Comparison of ENCODE assay signal across 8 cellular contexts in the genomic region with DNA sequence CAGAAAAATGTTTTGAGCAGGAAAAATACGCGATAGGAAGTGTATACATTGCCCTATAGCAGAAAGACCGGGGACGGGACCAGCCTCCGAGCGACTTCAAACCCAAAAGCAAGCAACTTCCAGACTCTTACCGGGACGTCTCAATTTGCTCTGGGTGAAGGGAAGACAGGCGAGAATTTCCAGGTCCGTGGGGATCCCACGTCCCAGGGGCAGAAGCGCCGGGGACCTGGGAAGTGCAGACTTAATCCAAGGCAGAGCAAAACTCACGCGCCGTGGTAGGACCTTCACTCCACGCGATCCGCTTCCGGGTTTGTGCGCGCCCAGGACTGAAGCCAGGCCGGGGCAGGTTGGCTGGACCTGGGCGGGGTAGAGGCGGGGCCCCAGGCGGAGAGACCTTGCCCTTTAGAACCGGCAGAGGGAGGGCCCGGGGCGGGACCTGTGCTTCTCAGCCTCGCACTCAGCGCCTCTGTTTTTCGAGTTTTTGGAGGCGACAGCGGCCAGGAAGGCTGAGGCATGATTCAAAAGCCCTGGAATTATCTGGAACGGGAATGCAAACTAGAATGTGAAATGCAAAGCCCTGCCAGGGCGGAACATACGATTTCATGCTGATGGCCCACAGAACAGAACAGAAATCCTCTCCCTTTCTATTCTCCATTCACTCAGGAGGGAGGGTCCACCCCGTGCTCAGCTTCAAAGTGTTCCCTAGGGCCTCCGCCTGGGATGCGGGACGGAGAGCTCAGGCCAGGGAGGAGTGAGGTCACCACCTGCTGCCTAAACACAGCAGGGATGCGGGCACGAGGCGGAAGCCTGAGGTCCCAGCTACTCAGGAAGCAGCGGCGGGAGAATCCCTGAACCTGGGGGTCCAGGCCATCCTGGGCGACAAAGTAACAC. TPM values are rescaled to one million over a fixed set of nuclear protein-coding genes. Genes with fewer than 3 reads are reported as not detected.
DNase-seq lines count a peak whose midpoint lies in the region; ATAC-seq and TF ChIP-seq lines count a peak whose summit lies in the region.
"Not testable (repeated sequence)": the region's sequence is repeated elsewhere in the genome, so short reads cannot be mapped to it uniquely, and the experiment has no call there.

A gene (minus strand): TSS at position 328 of the 891 bp plus-strand sequence. CDS start 7,903 bp downstream, outside the sequence.

- H3K36me3 Mint-ChIP-seq in T-helper 1 cell treated with Interleukin-12 subunit alpha and Interleukin-12 subunit beta and Interleukin-4 antibody, amounts not matched to agents 30 μg/mL and 1 μg/mL, for 36 hours (ENCODE audit: low read depth), result peaks cover 31% of the 10 kb centered on the region

- not testable (repeated sequence) for TF ChIP-seq CTCF in osteoblast (IDR thresholded peaks at IDR 0.05; ENCODE audit: extremely low read depth, low read depth, low read length)

- not testable (repeated sequence) for H3K27me3 ChIP-seq in osteoblast (ENCODE audit: insufficient read depth, low read length)

- peak within 1 kb of the TSS; percentile 72 for H3K27ac Mint-ChIP-seq in T-helper 1 cell treated with Interleukin-12 subunit alpha and Interleukin-12 subunit beta and Interleukin-4 antibody, amounts not matched to agents 30 μg/mL and 1 μg/mL, for 36 hours

- DNase-seq in GDM1 (lab: John Stamatoyannopoulos, UW), result peak; percentile 72
- DNase-seq in HCEC 1CT, result peak; percentile 60
- DNase-seq in NAMALWA (ENCODE audit: low spot score), result peak; percentile 79
- DNase-seq in activated naive CD8-positive, alpha-beta T cell treated with anti-CD3 and anti-CD28 coated beads, Interleukin-2, amount 50 U/mL, for 16 hours (ENCODE audit: low read depth, low spot score), result peak; percentile 55
- DNase-seq in Right ventricle myocardium superior, result peak; percentile 95
- DNase-seq in osteoblast (ENCODE audit: insufficient read length, low spot score, missing footprints), result peak; percentile 63
- peak; percentile 45 for DNase-seq in stromal cell of bone marrow (ENCODE audit: low read depth)

- H3K4me1 ChIP-seq in osteoblast (ENCODE audit: insufficient read depth, low read length), result not testable (repeated sequence)

- ATAC-seq in Right ventricle myocardium superior (ENCODE audit: poor library complexity), result peak; percentile 99

- peaks cover 18% of the 10 kb centered on the region for H3K4me1 Mint-ChIP-seq in T-helper 1 cell treated with Interleukin-12 subunit alpha and Interleukin-12 subunit beta and Interleukin-4 antibody, amounts not matched to agents 30 μg/mL and 1 μg/mL, for 36 hours (ENCODE audit: low read depth)

- not testable (repeated sequence) for H3K9me3 ChIP-seq in osteoblast (ENCODE audit: low read depth, low read length)

- H3K4me2 ChIP-seq in osteoblast (ENCODE audit: insufficient read depth, low read length), result peak within 1 kb of the TSS; percentile 88

- not testable (repeated sequence) for H3K36me3 ChIP-seq in osteoblast (ENCODE audit: insufficient read depth, low read length)

- H3K79me2 ChIP-seq in osteoblast (ENCODE audit: insufficient read depth, low read length), result not testable (repeated sequence)

- peak within 1 kb of the TSS; percentile 94 for H2AFZ ChIP-seq in osteoblast (ENCODE audit: low read length)

- peak within 1 kb of the TSS; percentile 90 for H3K4me3 Mint-ChIP-seq in T-helper 1 cell treated with Interleukin-12 subunit alpha and Interleukin-12 subunit beta and Interleukin-4 antibody, amounts not matched to agents 30 μg/mL and 1 μg/mL, for 36 hours

- H4K20me1 ChIP-seq in osteoblast (ENCODE audit: insufficient read depth, low read length), result not testable (repeated sequence)

- peaks cover 55% of the 10 kb centered on the region for H3K9me3 Mint-ChIP-seq in T-helper 1 cell treated with Interleukin-12 subunit alpha and Interleukin-12 subunit beta and Interleukin-4 antibody, amounts not matched to agents 30 μg/mL and 1 μg/mL, for 36 hours

- peak within 1 kb of the TSS; percentile 85 for H3K4me3 ChIP-seq in osteoblast (ENCODE audit: insufficient read depth, low read length)

- intact Hi-C loops in Right ventricle myocardium superior (cut with DNase I), result not testable (repeated sequence)

- H3K27ac ChIP-seq in osteoblast (ENCODE audit: low read depth, low read length), result not testable (repeated sequence)

- not testable (repeated sequence) for H3K27me3 Mint-ChIP-seq in T-helper 1 cell treated with Interleukin-12 subunit alpha and Interleukin-12 subunit beta and Interleukin-4 antibody, amounts not matched to agents 30 μg/mL and 1 μg/mL, for 36 hours (ENCODE audit: low read depth)

RNA-seq across cellular contexts. Expression of the gene that starts here (rescaled TPM):
- total RNA-seq in Right ventricle myocardium superior (2.6 TPM), osteoblast (8.5 and 9.8 TPM in 2 replicates)

Comparison
In these comparisons a context has a peak if more than half of its experiments do, and no peak if none do; other contexts are left out.
1. DNase-seq: peak in every context shown above with its lines; median percentile 95 in Right ventricle myocardium superior; 79 in NAMALWA; 72 in GDM1; 63 in osteoblast; 60 in HCEC 1CT; 55 in activated naive CD8-positive, alpha-beta T cell treated with anti-CD3 and anti-CD28 coated beads, Interleukin-2, amount 50 U/mL, for 16 hours; 45 in stromal cell of bone marrow.